Comparison of ENCODE assay signal across 16 cellular contexts in genomic region chr6:137222376-137222775, GRCh38. TPM values are rescaled to one million over a fixed set of nuclear protein-coding genes. Genes with fewer than 3 reads are reported as not detected.
A peak's percentile ranks its signal among the peaks of the same experiment; 100 is the strongest.
DNase-seq lines count a peak whose midpoint lies in the region; ATAC-seq and TF ChIP-seq lines count a peak whose summit lies in the region.
"Had no signal": no experiment of that assay in that cellular context is flagged by ENCODE, and none has a peak within 500 bp of the region (broad histone marks: within the 10 kb centered on the region; RNA-seq: fewer than 3 reads in every experiment).

No MANE protein-coding gene starts in this region.

- H3K4me3 ChIP-seq in OCI-LY1 (ENCODE audit: low read depth, low read length, poor library complexity, severe bottlenecking) (no peak overlapping the region), sigmoid colon (no peak overlapping the region), aorta (ENCODE audit: low read length in 2 of 2) (no peak overlapping the region)
- H3K4me3 ChIP-seq: cardiac muscle cell had no signal

- H3K36me3 Mint-ChIP-seq in nephron progenitor cell (ENCODE audit: low read depth), result no peaks in the 10 kb centered on the region
- peaks cover 15% of the 10 kb centered on the region for H3K36me3 Mint-ChIP-seq in activated T-helper 1 cell treated with anti-CD3 and anti-CD28 coated beads, Interleukin-12 subunit alpha, Interleukin-12 subunit beta, Interleukin-2, Interleukin-4 antibody, amounts not matched to agents 30 ng/mL and 10 ng/mL and 1 ng/mL, durations not matched to agents 14 hours and 24 hours and 36 hours (ENCODE audit: low read depth)
- H3K36me3 Mint-ChIP-seq: CD4-positive, CD25-positive, alpha-beta regulatory T cell; mesothelial cell of epicardium had no signal

- H3K4me2 ChIP-seq in OCI-LY1 (ENCODE audit: low read length), result peak overlapping the region; percentile 28; the same call in 1 of the 2 replicates

- peaks cover 4% of the 10 kb centered on the region for H3K27me3 Mint-ChIP-seq in nephron progenitor cell (ENCODE audit: low read depth, poor library complexity)
- peaks cover 6% of the 10 kb centered on the region for H3K27me3 Mint-ChIP-seq in activated T-helper 1 cell treated with anti-CD3 and anti-CD28 coated beads, Interleukin-12 subunit alpha, Interleukin-12 subunit beta, Interleukin-2, Interleukin-4 antibody, amounts not matched to agents 30 ng/mL and 10 ng/mL and 1 ng/mL, durations not matched to agents 14 hours and 24 hours and 36 hours (ENCODE audit: insufficient read depth)

- no peak overlapping the region for H3K27ac Mint-ChIP-seq in nephron progenitor cell
- H3K27ac Mint-ChIP-seq in activated T-helper 1 cell treated with anti-CD3 and anti-CD28 coated beads, Interleukin-12 subunit alpha, Interleukin-12 subunit beta, Interleukin-2, Interleukin-4 antibody, amounts not matched to agents 30 ng/mL and 10 ng/mL and 1 ng/mL, durations not matched to agents 14 hours and 24 hours and 36 hours, result no peak overlapping the region
- H3K27ac Mint-ChIP-seq: mesothelial cell of epicardium had no signal

- H3K9me3 Mint-ChIP-seq in nephron progenitor cell, result no peaks in the 10 kb centered on the region
- peaks cover 7% of the 10 kb centered on the region for H3K9me3 Mint-ChIP-seq in activated T-helper 1 cell treated with anti-CD3 and anti-CD28 coated beads, Interleukin-12 subunit alpha, Interleukin-12 subunit beta, Interleukin-2, Interleukin-4 antibody, amounts not matched to agents 30 ng/mL and 10 ng/mL and 1 ng/mL, durations not matched to agents 14 hours and 24 hours and 36 hours
- H3K9me3 Mint-ChIP-seq: CD4-positive, CD25-positive, alpha-beta regulatory T cell; mesothelial cell of epicardium had no signal

- no peak for TF ChIP-seq POLR2A in sigmoid colon (IDR thresholded peaks at IDR 0.05)

- no peaks in the 10 kb centered on the region for H3K9me2 ChIP-seq in OCI-LY1 (ENCODE audit: low read depth, low read length)

- intact Hi-C loops in sigmoid colon (cut with DNase I) (no loop called here), aorta (cut with DNase I) (no loop called here)
- intact Hi-C loops in activated T-helper 1 cell treated with anti-CD3 and anti-CD28 coated beads, Interleukin-12 subunit alpha, Interleukin-12 subunit beta, Interleukin-2, Interleukin-4 antibody, amounts not matched to agents 30 ng/mL and 10 ng/mL and 1 ng/mL, durations not matched to agents 14 hours and 24 hours and 36 hours (cut with micrococcal nuclease), result loop anchor here (10.0 kb wide), 1 partner anchor 882 kb away; the partner anchor contains the start of gene PERP

- in situ Hi-C loops in G401 (cut with HindIII; ENCODE audit: low sequenced_read_pairs), result no loop called here

- DNase-seq in G401 (ENCODE audit: low spot score) (peak; percentile 23), dermis blood vessel endothelial cell (peak; percentile 79), sigmoid colon (no peak), T-helper 1 cell (no peak), aorta (no peak), nephron progenitor cell (no peak)
- no peak for DNase-seq in activated T-helper 1 cell treated with anti-CD3 and anti-CD28 coated beads, Interleukin-12 subunit alpha, Interleukin-12 subunit beta, Interleukin-2, Interleukin-4 antibody, amounts not matched to agents 30 ng/mL and 10 ng/mL and 1 ng/mL, durations not matched to agents 14 hours and 24 hours and 36 hours (ENCODE audit: low spot score)
- DNase-seq: activated T-cell treated with anti-CD3 and anti-CD28 coated beads, Interleukin-2, amount 50 U/mL, for 48 hours; CD4-positive, CD25-positive, alpha-beta regulatory T cell; H7; NCI-H82; T1000 had no signal

- TF ChIP-seq CTCF in OCI-LY1 (IDR thresholded peaks at IDR 0.05; ENCODE audit: low read length), result no peak
- no peak for TF ChIP-seq CTCF in sigmoid colon (IDR thresholded peaks at IDR 0.05)
- no peak for TF ChIP-seq CTCF in nephron progenitor cell (IDR thresholded peaks at IDR 0.05)

- H3K36me3 ChIP-seq in OCI-LY1 (ENCODE audit: insufficient read depth, low read length) (no peaks in the 10 kb centered on the region), sigmoid colon (no peaks in the 10 kb centered on the region), aorta (ENCODE audit: control insufficient read depth in 1 of 2, insufficient read depth in 2 of 2, low read length in 1 of 2) (no peaks in the 10 kb centered on the region)
- H3K36me3 ChIP-seq: cardiac muscle cell had no signal

- H3K4me3 Mint-ChIP-seq in nephron progenitor cell, result no peak overlapping the region
- H3K4me3 Mint-ChIP-seq in activated T-helper 1 cell treated with anti-CD3 and anti-CD28 coated beads, Interleukin-12 subunit alpha, Interleukin-12 subunit beta, Interleukin-2, Interleukin-4 antibody, amounts not matched to agents 30 ng/mL and 10 ng/mL and 1 ng/mL, durations not matched to agents 14 hours and 24 hours and 36 hours, result no peak overlapping the region
- H3K4me3 Mint-ChIP-seq: CD4-positive, CD25-positive, alpha-beta regulatory T cell; mesothelial cell of epicardium had no signal

- no peak overlapping the region; the same call in 1 of the 2 replicates for H3K9ac ChIP-seq in OCI-LY1 (ENCODE audit: low read length)

- H3K27me3 ChIP-seq in OCI-LY1 (ENCODE audit: insufficient read depth, low read length) (no peaks in the 10 kb centered on the region), sigmoid colon (no peaks in the 10 kb centered on the region), aorta (ENCODE audit: control insufficient read depth in 1 of 2, insufficient read depth in 2 of 2, low read length in 1 of 2) (no peaks in the 10 kb centered on the region)
- H3K27me3 ChIP-seq: cardiac muscle cell had no signal

- ATAC-seq in aorta (ENCODE audit: low FRiP score), result no peak

- peaks cover 24% of the 10 kb centered on the region for H3K4me1 Mint-ChIP-seq in nephron progenitor cell
- peaks cover 58% of the 10 kb centered on the region for H3K4me1 Mint-ChIP-seq in activated T-helper 1 cell treated with anti-CD3 and anti-CD28 coated beads, Interleukin-12 subunit alpha, Interleukin-12 subunit beta, Interleukin-2, Interleukin-4 antibody, amounts not matched to agents 30 ng/mL and 10 ng/mL and 1 ng/mL, durations not matched to agents 14 hours and 24 hours and 36 hours (ENCODE audit: low read depth)

- H3K27ac ChIP-seq in OCI-LY1 (ENCODE audit: low read depth, low read length, poor library complexity, severe bottlenecking), result peak overlapping the region; percentile 60
- peak overlapping the region; percentile 35 to 56 (median 50) for H3K27ac ChIP-seq in sigmoid colon
- peak overlapping the region in 1 of 2 donors; percentile 63 for H3K27ac ChIP-seq in aorta (ENCODE audit: low read depth in 1 of 2, low read length in 2 of 2)
- H3K27ac ChIP-seq: cardiac muscle cell had no signal

- WGBS in sigmoid colon, 2 donors, result 57 to 64% methylated on average over 3 of the region's 3 CpGs
- WGBS in aorta, 2 donors, result 14 to 18% methylated on average over 3 of the region's 3 CpGs

- H3K4me1 ChIP-seq in OCI-LY1 (ENCODE audit: insufficient read depth, low read length, severe bottlenecking) (peaks cover 61% of the 10 kb centered on the region), sigmoid colon (peaks cover 0 to 19% (median 16%) of the 10 kb centered on the region in 4 donors), aorta (ENCODE audit: control insufficient read depth in 1 of 2, insufficient read depth in 2 of 2, low read length in 2 of 2) (peaks cover 2 to 14% of the 10 kb centered on the region in 2 donors)

- TF ChIP-seq EP300 in sigmoid colon (IDR thresholded peaks at IDR 0.05), result no peak

- no peaks in the 10 kb centered on the region for H3K9me3 ChIP-seq in OCI-LY1 (ENCODE audit: low read length)
- no peaks in the 10 kb centered on the region for H3K9me3 ChIP-seq in sigmoid colon
- no peaks in the 10 kb centered on the region for H3K9me3 ChIP-seq in aorta (ENCODE audit: control insufficient read depth, low read length)

- no peaks in the 10 kb centered on the region for H4K20me1 ChIP-seq in OCI-LY1 (ENCODE audit: insufficient read depth, low read length)

- peaks cover 7% of the 10 kb centered on the region; the same call in 1 of the 2 replicates for H3K79me2 ChIP-seq in OCI-LY1 (ENCODE audit: insufficient read depth, low read length)

- no peak overlapping the region for H2AFZ ChIP-seq in OCI-LY1 (ENCODE audit: low read length)

- H3F3A ChIP-seq in OCI-LY1 (ENCODE audit: insufficient read depth, low read length), result no peaks in the 10 kb centered on the region

RNA-seq across cellular contexts. Expression of gene IFNGR1, which starts 3.2 kb away (rescaled TPM):
- 10.5 and 29.8 TPM in 2 replicates for total RNA-seq in G401 (2014; rRNA removed; shearing (Covaris generic))
- total RNA-seq in dermis blood vessel endothelial cell (105 and 117 TPM in 2 replicates), sigmoid colon (10 to 100 TPM; 47.4 to 67.1 (median 62.3) TPM), aorta (10 to 100 TPM; 64.4 to 82.8 TPM)
- polyA plus RNA-seq in sigmoid colon (100 to 1,000 TPM in 1 of 3 donors, 10 to 100 TPM in 2; 32.4 to 116 (median 52.7) TPM), aorta (10 to 100 TPM; 46.1 to 59.5 TPM)
- total RNA-seq in activated T-helper 1 cell treated with anti-CD3 and anti-CD28 coated beads, Interleukin-12 subunit alpha, Interleukin-12 subunit beta, Interleukin-2, Interleukin-4 antibody, amounts not matched to agents 30 ng/mL and 10 ng/mL and 1 ng/mL, durations not matched to agents 14 hours and 24 hours and 36 hours, result 12.5 and 12.6 TPM in 2 replicates

RNA-seq across cellular contexts. Expression of gene IL22RA2, which starts 48.9 kb away (rescaled TPM):
- total RNA-seq in G401 (2014; rRNA removed; shearing (Covaris generic)), result not detected in 2 replicates
- not detected in 2 replicates for total RNA-seq in dermis blood vessel endothelial cell
- not detected for total RNA-seq in sigmoid colon
- under 1 TPM in 1 of 3 donors, not detected in 2; 0.35 TPM for polyA plus RNA-seq in sigmoid colon
- not detected for total RNA-seq in aorta
- polyA plus RNA-seq in aorta, result not detected
- total RNA-seq in activated T-helper 1 cell treated with anti-CD3 and anti-CD28 coated beads, Interleukin-12 subunit alpha, Interleukin-12 subunit beta, Interleukin-2, Interleukin-4 antibody, amounts not matched to agents 30 ng/mL and 10 ng/mL and 1 ng/mL, durations not matched to agents 14 hours and 24 hours and 36 hours, result not detected in 2 replicates
- total RNA-seq: cardiac muscle cell; CD4-positive, CD25-positive, alpha-beta regulatory T cell; glomerular endothelial cell; H7; mesothelial cell of epicardium had no signal
- polyA plus RNA-seq: cardiac muscle cell; CD4-positive, CD25-positive, alpha-beta regulatory T cell had no signal

Comparison
In these comparisons a context has a peak if more than half of its experiments do, and no peak if none do; other contexts are left out.
1. DNase-seq: peak in G401 (single experiment) and dermis blood vessel endothelial cell (single experiment); none in sigmoid colon (single experiment), T-helper 1 cell (0 of 5), aorta (0 of 2), nephron progenitor cell (single experiment) and activated T-helper 1 cell treated with anti-CD3 and anti-CD28 coated beads, Interleukin-12 subunit alpha, Interleukin-12 subunit beta, Interleukin-2, Interleukin-4 antibody, amounts not matched to agents 30 ng/mL and 10 ng/mL and 1 ng/mL, durations not matched to agents 14 hours and 24 hours and 36 hours (single experiment).